8 cellular contexts compared by ENCODE assay signal in genomic region chr5:87121315-87122170, GRCh38.
DNase-seq lines count a peak whose midpoint lies in the region; ATAC-seq and TF ChIP-seq lines count a peak whose summit lies in the region.

No MANE protein-coding gene starts in this region.

- no peak for TF ChIP-seq EP300 in ovary (IDR thresholded peaks at IDR 0.05)

- no peak for TF ChIP-seq POLR2A in ovary (IDR thresholded peaks at IDR 0.05)

- 68% methylated on average over 5 of the region's 5 CpGs for WGBS in right cardiac atrium
- 70 to 79% (median 73%) methylated on average over 5 of the region's 5 CpGs for WGBS in ovary, 3 donors

- no peak overlapping the region for H3K27ac ChIP-seq in right cardiac atrium (ENCODE audit: low read length)
- H3K27ac ChIP-seq in ovary: no peak overlapping the region

- DNase-seq in activated CD4-positive, CD25-positive, alpha-beta regulatory T cell treated with anti-CD3 and anti-CD28 coated beads, Interleukin-2, amount 50 U/mL, for 16 hours (ENCODE audit: low read depth, low spot score): peak; percentile 2
- DNase-seq in activated CD4-positive, CD25-positive, alpha-beta regulatory T cell treated with anti-CD3 and anti-CD28 coated beads, Interleukin-2, amount 50 U/mL, for 72 hours: no peak
- DNase-seq in NOMO-1 treated with DMSO at 0.1 percent for 48 hours (lab: John Stamatoyannopoulos, UW; ENCODE audit: unreplicated experiment) (peak; percentile 91), right cardiac atrium (peak in 1 of 3 donors; percentile 34), ovary (no peak)
- peak; percentile 8 for DNase-seq in activated gamma-delta T cell treated with anti-CD3 and anti-CD28 coated beads, Interleukin-2, amount 50 U/mL, for 16 hours (ENCODE audit: low read depth)

- no peaks in the 10 kb centered on the region for H3K36me3 Mint-ChIP-seq in stimulated activated memory B cell treated with anti-CD40 and anti-IgM and Interleukin-4, amounts not matched to agents 10 μg/mL and 1 μg/mL and 100 μg/mL, for 72 hours

- no peaks in the 10 kb centered on the region for H3K27me3 Mint-ChIP-seq in stimulated activated memory B cell treated with anti-CD40 and anti-IgM and Interleukin-4, amounts not matched to agents 10 μg/mL and 1 μg/mL and 100 μg/mL, for 72 hours

- H3K36me3 ChIP-seq in ovary: no peaks in the 10 kb centered on the region

- intact Hi-C loops in right cardiac atrium (cut with DNase I): no loop called here
- intact Hi-C loops in ovary (cut with DNase I): no loop called here

- H3K27ac Mint-ChIP-seq in stimulated activated memory B cell treated with anti-CD40 and anti-IgM and Interleukin-4, amounts not matched to agents 10 μg/mL and 1 μg/mL and 100 μg/mL, for 72 hours: peak overlapping the region; percentile 54

- no peaks in the 10 kb centered on the region for H3K9me3 Mint-ChIP-seq in stimulated activated memory B cell treated with anti-CD40 and anti-IgM and Interleukin-4, amounts not matched to agents 10 μg/mL and 1 μg/mL and 100 μg/mL, for 72 hours

- H3K27me3 ChIP-seq in right cardiac atrium (ENCODE audit: control insufficient read depth, insufficient read depth): no peaks in the 10 kb centered on the region
- H3K27me3 ChIP-seq in ovary: no peaks in the 10 kb centered on the region

- peaks cover 58% of the 10 kb centered on the region for H3K4me1 Mint-ChIP-seq in stimulated activated memory B cell treated with anti-CD40 and anti-IgM and Interleukin-4, amounts not matched to agents 10 μg/mL and 1 μg/mL and 100 μg/mL, for 72 hours

- no peaks in the 10 kb centered on the region for H3K9me3 ChIP-seq in right cardiac atrium (ENCODE audit: control insufficient read depth, low read length)
- no peaks in the 10 kb centered on the region for H3K9me3 ChIP-seq in ovary

- no peak for TF ChIP-seq CTCF in ovary (IDR thresholded peaks at IDR 0.05)

- H3K4me1 ChIP-seq in right cardiac atrium (ENCODE audit: control insufficient read depth, insufficient read depth, low read length) (no peaks in the 10 kb centered on the region), ovary (ENCODE audit: insufficient read depth) (no peaks in the 10 kb centered on the region)

- H3K4me3 ChIP-seq in right cardiac atrium (ENCODE audit: low read length) (no peak overlapping the region), ovary (no peak overlapping the region)

- ATAC-seq in HG02840 (IDR thresholded peaks at IDR 0.05; ENCODE audit: low FRiP score, unreplicated experiment) (peak; percentile 73), right cardiac atrium (peak; percentile 71 to 81)
- ATAC-seq in stimulated activated memory B cell treated with anti-CD40 and anti-IgM and Interleukin-4, amounts not matched to agents 10 μg/mL and 1 μg/mL and 100 μg/mL, for 72 hours: peak; percentile 89

- H3K4me3 Mint-ChIP-seq in stimulated activated memory B cell treated with anti-CD40 and anti-IgM and Interleukin-4, amounts not matched to agents 10 μg/mL and 1 μg/mL and 100 μg/mL, for 72 hours: peak overlapping the region; percentile 16

Comparison
In these comparisons a context has a peak if more than half of its experiments do, and no peak if none do; other contexts are left out.
1. DNase-seq: peak in activated CD4-positive, CD25-positive, alpha-beta regulatory T cell treated with anti-CD3 and anti-CD28 coated beads, Interleukin-2, amount 50 U/mL, for 16 hours (single experiment), NOMO-1 treated with DMSO at 0.1 percent for 48 hours (single experiment) and activated gamma-delta T cell treated with anti-CD3 and anti-CD28 coated beads, Interleukin-2, amount 50 U/mL, for 16 hours (single experiment); none in activated CD4-positive, CD25-positive, alpha-beta regulatory T cell treated with anti-CD3 and anti-CD28 coated beads, Interleukin-2, amount 50 U/mL, for 72 hours (single experiment) and ovary (0 of 5).
2. Peak in every context shown above with its lines, with median percentiles within 50 percentile points of each other: ATAC-seq.